ENCODE assay signal across 28 cellular contexts in the genomic region with DNA sequence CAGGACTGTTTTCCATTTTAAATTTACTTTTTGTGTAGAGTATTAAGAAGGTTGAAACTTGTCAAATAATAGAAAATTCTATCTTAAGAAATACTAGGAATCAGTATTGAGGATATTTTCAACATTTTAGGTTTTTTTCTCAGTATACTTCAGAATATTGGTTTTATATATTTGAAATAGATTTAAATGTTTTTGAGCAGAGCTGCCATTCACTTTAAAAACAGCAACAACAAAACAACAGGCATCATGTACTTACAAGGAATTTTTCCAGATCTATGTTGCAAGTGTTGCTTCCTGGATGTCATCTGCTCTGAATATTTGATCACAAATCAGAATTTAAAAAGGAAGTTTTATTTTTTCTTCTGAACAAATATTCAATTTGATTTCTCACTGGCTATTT.
"Had no signal": no experiment of that assay in that cellular context is flagged by ENCODE, and none has a peak within 500 bp of the region (broad histone marks: within the 10 kb centered on the region; RNA-seq: fewer than 3 reads in every experiment).

No MANE protein-coding gene starts in this region.

- H3K27ac ChIP-seq: colonic mucosa, coronary artery, dorsolateral prefrontal cortex, epithelial cell of prostate, esophagus muscularis mucosa, esophagus squamous epithelium, foreskin keratinocyte, gastrocnemius medialis, gastroesophageal sphincter, heart left ventricle, heart right ventricle had no signal

- DNase-seq: colonic mucosa; cortex of kidney; dermis blood vessel endothelial cell; dorsolateral prefrontal cortex; effector CD4-positive, alpha-beta T cell; effector CD8-positive, alpha-beta T cell; effector memory CD4-positive, alpha-beta T cell; effector memory CD8-positive, alpha-beta T cell; endodermal cell; erythroblast; esophagus squamous epithelium; foreskin fibroblast; foreskin keratinocyte; foreskin melanocyte; gastrocnemius medialis; glutamatergic neuron; head of caudate nucleus; heart left ventricle; heart right ventricle had no signal

- ATAC-seq: effector memory CD8-positive, alpha-beta T cell; esophagus mucosa; foreskin keratinocyte; gastrocnemius medialis; gastroesophageal sphincter; heart left ventricle; heart right ventricle had no signal

- H3K4me1 ChIP-seq: colonic mucosa, esophagus muscularis mucosa, esophagus squamous epithelium, gastrocnemius medialis, gastroesophageal sphincter, heart left ventricle, heart right ventricle had no signal

- H3K27me3 ChIP-seq: colonic mucosa, esophagus squamous epithelium, foreskin keratinocyte, gastrocnemius medialis, gastroesophageal sphincter had no signal

- FAIRE-seq: colon, endometrium, endothelial cell of umbilical vein, frontal cortex had no signal

- H3K4me3 ChIP-seq: colonic mucosa, coronary artery, dorsolateral prefrontal cortex, esophagus muscularis mucosa, esophagus squamous epithelium, gastrocnemius medialis, gastroesophageal sphincter, heart left ventricle, heart right ventricle had no signal

- H3K9me3 ChIP-seq: colonic mucosa, esophagus muscularis mucosa, esophagus squamous epithelium, gastrocnemius medialis, gastroesophageal sphincter, heart left ventricle, heart right ventricle had no signal

- H3K36me3 ChIP-seq: colonic mucosa, esophagus muscularis mucosa, esophagus squamous epithelium, gastrocnemius medialis, gastroesophageal sphincter, heart left ventricle, heart right ventricle had no signal
